ENCODE assay signal across 8 cellular contexts in the genomic region with DNA sequence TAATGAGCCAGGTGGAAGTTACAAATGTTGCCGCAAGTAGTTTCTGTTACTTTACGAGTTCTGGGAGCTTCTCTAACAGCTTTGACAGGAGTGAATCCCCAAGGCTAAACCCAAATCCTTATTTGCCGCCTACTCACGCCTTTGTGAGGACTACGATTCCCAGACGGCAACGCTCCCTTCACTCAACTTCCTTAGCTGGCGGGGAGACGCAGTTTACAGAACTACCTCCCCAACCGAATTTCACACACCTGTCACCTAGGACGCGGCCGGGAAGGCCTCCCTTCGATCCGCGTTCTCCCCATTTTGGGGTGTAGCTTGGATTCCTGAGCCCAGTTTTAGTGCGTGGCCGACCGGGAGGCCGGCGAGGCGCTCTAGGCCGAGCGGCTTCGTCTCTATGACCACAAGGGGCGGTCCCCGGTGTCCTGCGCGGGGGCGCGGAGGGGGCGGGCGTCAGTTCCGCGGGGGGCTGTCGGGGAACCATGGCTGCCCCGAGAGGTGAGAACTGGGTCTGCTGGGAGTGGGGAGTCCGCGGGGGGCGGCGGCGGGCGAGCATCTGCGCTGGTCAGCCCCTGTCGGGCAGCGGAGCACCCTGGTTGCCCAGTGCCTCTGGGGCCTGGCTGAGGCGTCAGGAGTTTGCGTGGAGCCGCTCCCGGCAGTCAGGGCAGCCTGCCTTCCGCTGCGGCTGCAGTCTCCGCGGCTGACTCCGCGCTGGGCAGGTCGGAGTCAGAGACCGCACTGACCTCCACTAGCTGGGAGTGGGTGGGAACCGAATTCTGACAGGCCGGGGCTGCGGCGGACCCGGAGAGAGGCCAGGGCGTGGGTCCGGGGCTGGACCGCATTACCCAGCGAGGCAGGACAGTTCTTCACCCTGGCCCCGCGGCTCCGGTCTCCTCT. TPM values are rescaled to one million over a fixed set of nuclear protein-coding genes. Genes with fewer than 3 reads are reported as not detected.
A peak's percentile ranks its signal among the peaks of the same experiment; 100 is the strongest.
DNase-seq lines count a peak whose midpoint lies in the region; ATAC-seq, FAIRE-seq and TF ChIP-seq lines count a peak whose summit lies in the region.

A gene with protein sequence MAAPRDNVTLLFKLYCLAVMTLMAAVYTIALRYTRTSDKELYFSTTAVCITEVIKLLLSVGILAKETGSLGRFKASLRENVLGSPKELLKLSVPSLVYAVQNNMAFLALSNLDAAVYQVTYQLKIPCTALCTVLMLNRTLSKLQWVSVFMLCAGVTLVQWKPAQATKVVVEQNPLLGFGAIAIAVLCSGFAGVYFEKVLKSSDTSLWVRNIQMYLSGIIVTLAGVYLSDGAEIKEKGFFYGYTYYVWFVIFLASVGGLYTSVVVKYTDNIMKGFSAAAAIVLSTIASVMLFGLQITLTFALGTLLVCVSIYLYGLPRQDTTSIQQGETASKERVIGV (plus strand): TSS at position 450 of the 894 bp plus-strand sequence. CDS start 30 bp downstream, at position 480.

- peaks cover 10% of the 10 kb centered on the region for H3K27me3 Mint-ChIP-seq in T-helper 2 cell treated with Interferon-gamma antibody and Interleukin-4, amounts not matched to agents 5 μg/mL and 100 μg/mL, for 36 hours (ENCODE audit: low read depth)
- no peaks in the 10 kb centered on the region for H3K27me3 Mint-ChIP-seq in astrocyte (ENCODE audit: low read depth, unreplicated experiment)

- H3K36me3 ChIP-seq in astrocyte (ENCODE audit: insufficient read depth, low read length) (no peaks in the 10 kb centered on the region), hepatocyte (replicated peaks; ENCODE audit: insufficient read depth, low read depth) (no peaks in the 10 kb centered on the region), rectal smooth muscle tissue (ENCODE audit: control insufficient read depth, insufficient read depth, low read length) (no peaks in the 10 kb centered on the region), vagina (no peaks in the 10 kb centered on the region)

- H3K36me3 Mint-ChIP-seq in T-helper 2 cell treated with Interferon-gamma antibody and Interleukin-4, amounts not matched to agents 5 μg/mL and 100 μg/mL, for 36 hours (ENCODE audit: low read depth): no peaks in the 10 kb centered on the region
- H3K36me3 Mint-ChIP-seq in astrocyte (ENCODE audit: low read depth, unreplicated experiment): no peaks in the 10 kb centered on the region

- peak; percentile 96 for ATAC-seq in HG02970 (IDR thresholded peaks at IDR 0.05; ENCODE audit: low FRiP score, unreplicated experiment)

- peak within 1 kb of the TSS; percentile 94 for H3K27ac Mint-ChIP-seq in T-helper 2 cell treated with Interferon-gamma antibody and Interleukin-4, amounts not matched to agents 5 μg/mL and 100 μg/mL, for 36 hours
- H3K27ac Mint-ChIP-seq in astrocyte (ENCODE audit: unreplicated experiment): peak within 1 kb of the TSS; percentile 100

- TF ChIP-seq POLR2A in vagina (IDR thresholded peaks at IDR 0.05): peak in 1 of 2 donors; percentile 55

- H3K9me2 ChIP-seq in hepatocyte (replicated peaks; ENCODE audit: insufficient read depth): no peaks in the 10 kb centered on the region

- peak; percentile 87 for DNase-seq in GM18507 (ENCODE audit: extremely low spot score, insufficient read length, low read depth)
- peak; percentile 49 for DNase-seq in NCI-H187 treated with DMSO at 0.1 percent for 48 hours (lab: John Stamatoyannopoulos, UW)
- peak; percentile 86 for DNase-seq in T-helper 2 cell treated with Interferon-gamma antibody and Interleukin-4, amounts not matched to agents 5 μg/mL and 100 μg/mL, for 36 hours (ENCODE audit: low spot score)
- peak; percentile 70 for DNase-seq in astrocyte (ENCODE audit: low read depth)
- peak; percentile 89 for DNase-seq in hepatocyte (ENCODE audit: low spot score)
- peak in 1 of 2 donors; percentile 92 for DNase-seq in vagina (ENCODE audit: extremely low spot score in 2 of 2)

- H4K20me1 ChIP-seq in astrocyte (ENCODE audit: insufficient read depth, low read length): peaks cover 3% of the 10 kb centered on the region
- peaks cover 5% of the 10 kb centered on the region for H4K20me1 ChIP-seq in hepatocyte (ENCODE audit: insufficient read depth, poor library complexity, severe bottlenecking)

- peak within 1 kb of the TSS; percentile 96 for H3K27ac ChIP-seq in astrocyte (ENCODE audit: low read depth, low read length)
- H3K27ac ChIP-seq in hepatocyte: peak within 1 kb of the TSS; percentile 95
- H3K27ac ChIP-seq in rectal smooth muscle tissue (ENCODE audit: low read depth, low read length): peak within 1 kb of the TSS; percentile 96
- H3K27ac ChIP-seq in vagina: peak within 1 kb of the TSS; percentile 92

- no peaks in the 10 kb centered on the region for H3K9me3 Mint-ChIP-seq in T-helper 2 cell treated with Interferon-gamma antibody and Interleukin-4, amounts not matched to agents 5 μg/mL and 100 μg/mL, for 36 hours
- no peaks in the 10 kb centered on the region for H3K9me3 Mint-ChIP-seq in astrocyte (ENCODE audit: unreplicated experiment)

- H3K4me1 ChIP-seq in astrocyte (ENCODE audit: insufficient read depth, low read length) (peaks cover 7% of the 10 kb centered on the region), hepatocyte (ENCODE audit: insufficient read depth) (peaks cover 7% of the 10 kb centered on the region), rectal smooth muscle tissue (ENCODE audit: control insufficient read depth, insufficient read depth, low read length) (peaks cover 5% of the 10 kb centered on the region), vagina (peaks cover 13% of the 10 kb centered on the region)

- intact Hi-C loops in vagina (cut with DNase I): no loop called here

- FAIRE-seq in GM18507 (lab: Jason Lieb, UNC): peak; percentile 83
- FAIRE-seq in astrocyte (lab: Jason Lieb, UNC): no peak

- H2AFZ ChIP-seq in astrocyte (ENCODE audit: low read depth, low read length) (peak within 1 kb of the TSS; percentile 100), hepatocyte (peak within 1 kb of the TSS; percentile 92)

- WGBS in hepatocyte (ENCODE audit: low lambda C conversion rate, missing lambda C conversion rate): under 1% methylated on average over 49 of the region's 70 CpGs

- peaks cover 19% of the 10 kb centered on the region for H3K79me2 ChIP-seq in astrocyte (ENCODE audit: insufficient read depth, low read length)
- peaks cover 36% of the 10 kb centered on the region for H3K79me2 ChIP-seq in hepatocyte

- H3K4me2 ChIP-seq in astrocyte (ENCODE audit: low read length) (peak within 1 kb of the TSS; percentile 91), hepatocyte (peak within 1 kb of the TSS; percentile 93)

- H3K27me3 ChIP-seq in astrocyte (ENCODE audit: insufficient read depth, low read length): no peaks in the 10 kb centered on the region
- H3K27me3 ChIP-seq in hepatocyte: no peaks in the 10 kb centered on the region
- H3K27me3 ChIP-seq in rectal smooth muscle tissue (ENCODE audit: control insufficient read depth, insufficient read depth, low read length): no peaks in the 10 kb centered on the region
- no peaks in the 10 kb centered on the region for H3K27me3 ChIP-seq in vagina

- H3K4me3 ChIP-seq in astrocyte (ENCODE audit: insufficient read depth, low read depth, low read length) (peak within 1 kb of the TSS; percentile 96), hepatocyte (peak within 1 kb of the TSS; percentile 97), rectal smooth muscle tissue (ENCODE audit: low read length) (peak within 1 kb of the TSS; percentile 97), vagina (peak within 1 kb of the TSS; percentile 88 to 92)

- TF ChIP-seq CTCF in astrocyte (IDR thresholded peaks at IDR 0.05; ENCODE audit: insufficient read depth, low read depth, low read length) (no peak), hepatocyte (IDR thresholded peaks at IDR 0.05; ENCODE audit: poor library complexity) (no peak), vagina (IDR thresholded peaks at IDR 0.05) (peak in 2 of 3 experiments; percentile 23)

- peaks cover 13% of the 10 kb centered on the region for H3K4me1 Mint-ChIP-seq in T-helper 2 cell treated with Interferon-gamma antibody and Interleukin-4, amounts not matched to agents 5 μg/mL and 100 μg/mL, for 36 hours (ENCODE audit: low read depth)
- H3K4me1 Mint-ChIP-seq in astrocyte (ENCODE audit: low read depth, unreplicated experiment): peaks cover 9% of the 10 kb centered on the region

- H3K9me3 ChIP-seq in astrocyte (ENCODE audit: insufficient read depth, low read depth, low read length): no peaks in the 10 kb centered on the region
- H3K9me3 ChIP-seq in hepatocyte (ENCODE audit: low read depth): no peaks in the 10 kb centered on the region
- no peaks in the 10 kb centered on the region for H3K9me3 ChIP-seq in vagina

- H3K4me3 Mint-ChIP-seq in T-helper 2 cell treated with Interferon-gamma antibody and Interleukin-4, amounts not matched to agents 5 μg/mL and 100 μg/mL, for 36 hours: peak within 1 kb of the TSS; percentile 97
- peak within 1 kb of the TSS; percentile 95 for H3K4me3 Mint-ChIP-seq in astrocyte (ENCODE audit: unreplicated experiment)

- H3K9ac ChIP-seq in astrocyte (ENCODE audit: low read length): peak within 1 kb of the TSS; percentile 97
- peak within 1 kb of the TSS; percentile 93 for H3K9ac ChIP-seq in rectal smooth muscle tissue (ENCODE audit: low read length)

RNA-seq across cellular contexts. Expression of the gene that starts here (rescaled TPM):
- 15.0 and 16.4 TPM in 2 replicates for total RNA-seq in astrocyte
- total RNA-seq in hepatocyte: 26.2 and 28.3 TPM in 2 replicates
- polyA plus RNA-seq in hepatocyte: 20.1 and 30.3 TPM in 2 replicates
- 13.3 TPM for total RNA-seq in vagina

Comparison
In these comparisons a context has a peak if more than half of its experiments do, and no peak if none do; other contexts are left out.
1. CTCF ChIP-seq: peak in vagina (2 of 3); none in astrocyte (single experiment) and hepatocyte (single experiment).
2. Peak in every context shown above with its lines, with median percentiles within 50 percentile points of each other: H3K27ac ChIP-seq and H3K4me3 ChIP-seq.